ENCODE assay signal across 39 cellular contexts in genomic region chrX:55143621-55144020, GRCh38. TPM values are rescaled to one million over a fixed set of nuclear protein-coding genes. Genes with fewer than 3 reads are reported as not detected.
DNase-seq lines count a peak whose midpoint lies in the region; ATAC-seq, FAIRE-seq and TF ChIP-seq lines count a peak whose summit lies in the region.
"Had no signal": no experiment of that assay in that cellular context is flagged by ENCODE, and none has a peak within 500 bp of the region (broad histone marks: within the 10 kb centered on the region; RNA-seq: fewer than 3 reads in every experiment).

No MANE protein-coding gene starts in this region.

- H3K4me2 ChIP-seq in smooth muscle cell: peak overlapping the region; percentile 75
- no peak overlapping the region for H3K4me2 ChIP-seq in GM23248 (ENCODE audit: unreplicated experiment)

- 18% methylated on average over 2 of the region's 2 CpGs for WGBS in smooth muscle cell (ENCODE audit: low lambda C conversion rate)
- WGBS in GM23248 (ENCODE audit: low coverage in 1 of 2, low lambda C conversion rate in 2 of 2, missing lambda C conversion rate in 2 of 2), 2 experiments: 59% methylated on average over 2 of the region's 2 CpGs

- H3K27ac Mint-ChIP-seq in HFFc6: peak overlapping the region; percentile 40; the same call in 1 of the 2 replicates
- H3K27ac Mint-ChIP-seq: activated CD8-positive, alpha-beta T cell treated with anti-CD3 and anti-CD28 coated beads, Interleukin-2, amount 10 ng/mL, durations not matched to agents 7 days and 5 days; activated naive CD4-positive, alpha-beta T cell treated with anti-CD3 and anti-CD28 coated beads for 36 hours; stimulated activated memory B cell treated with anti-CD40 and anti-IgM and Interleukin-4, amounts not matched to agents 10 μg/mL and 1 μg/mL and 100 μg/mL, for 72 hours had no signal

- DNase-seq in HFFc6 (no peak), brain microvascular endothelial cell (no peak), kidney tubule cell (ENCODE audit: low spot score) (peak; percentile 58), smooth muscle cell (lab: John Stamatoyannopoulos, UW; ENCODE audit: unreplicated experiment) (no peak), GM23248 (no peak), frontal cortex (ENCODE audit: low spot score in 2 of 2) (no peak)
- DNase-seq: activated CD4-positive, alpha-beta T cell treated with anti-CD3 and anti-CD28 coated beads for 4 hours; activated CD8-positive, alpha-beta T cell treated with anti-CD3 and anti-CD28 coated beads, Interleukin-2, amount 10 ng/mL, durations not matched to agents 7 days and 5 days; activated naive CD4-positive, alpha-beta T cell treated with anti-CD3 and anti-CD28 coated beads for 36 hours; adrenal gland; DMS79 treated with DMSO at 0.1 percent for 48 hours; effector CD8-positive, alpha-beta T cell; HCEC 1CT; KG1; naive thymus-derived CD8-positive, alpha-beta T cell; NCI-H1092 treated with DMSO at 0.1 percent for 48 hours; NCI-H187; NCI-H82; Peyer's patch; SIG-M5; substantia nigra; SW 1271; T-helper 9 cell; WERI-Rb-1 had no signal

- in situ Hi-C loops in brain microvascular endothelial cell (cut with HindIII; ENCODE audit: low pct_ligation_motif_present, low sequenced_read_pairs) (no loop called here), GM23248 (cut with MboI) (no loop called here)

- H3K27me3 Mint-ChIP-seq in HFFc6 (ENCODE audit: insufficient read depth): no peaks in the 10 kb centered on the region; the same call in none of the 2 replicates
- H3K27me3 Mint-ChIP-seq: naive thymus-derived CD8-positive, alpha-beta T cell; stimulated activated memory B cell treated with anti-CD40 and anti-IgM and Interleukin-4, amounts not matched to agents 10 μg/mL and 1 μg/mL and 100 μg/mL, for 72 hours had no signal

- H3K79me2 ChIP-seq in smooth muscle cell (ENCODE audit: low read depth): no peaks in the 10 kb centered on the region
- H3K79me2 ChIP-seq in GM23248 (ENCODE audit: insufficient read depth): no peaks in the 10 kb centered on the region

- H3K27ac ChIP-seq in brain microvascular endothelial cell: peak overlapping the region; percentile 27
- H3K27ac ChIP-seq in smooth muscle cell (ENCODE audit: low read depth): peak overlapping the region; percentile 48
- H3K27ac ChIP-seq in GM23248: no peak overlapping the region
- H3K27ac ChIP-seq: adrenal gland, breast epithelium, C4-2B, coronary artery, Peyer's patch, WERI-Rb-1 had no signal

- no peaks in the 10 kb centered on the region for H3K9me2 ChIP-seq in GM23248 (ENCODE audit: insufficient read depth)

- H3K9me3 ChIP-seq in smooth muscle cell (replicated peaks; ENCODE audit: low read depth): no peaks in the 10 kb centered on the region
- no peaks in the 10 kb centered on the region for H3K9me3 ChIP-seq in GM23248 (ENCODE audit: low read depth)
- H3K9me3 ChIP-seq: adrenal gland, breast epithelium had no signal

- H3F3A ChIP-seq in smooth muscle cell (ENCODE audit: low read depth) (no peaks in the 10 kb centered on the region), GM23248 (ENCODE audit: insufficient read depth) (no peaks in the 10 kb centered on the region)

- no peak for ATAC-seq in HG02759 (IDR thresholded peaks at IDR 0.05; ENCODE audit: unreplicated experiment)
- ATAC-seq in HG03342 (IDR thresholded peaks at IDR 0.05; ENCODE audit: unreplicated experiment): no peak
- ATAC-seq: activated CD8-positive, alpha-beta T cell treated with anti-CD3 and anti-CD28 coated beads, Interleukin-2, amount 10 ng/mL, durations not matched to agents 7 days and 5 days; naive thymus-derived CD8-positive, alpha-beta T cell; stimulated activated memory B cell treated with anti-CD40 and anti-IgM and Interleukin-4, amounts not matched to agents 10 μg/mL and 1 μg/mL and 100 μg/mL, for 72 hours had no signal

- H3K9ac ChIP-seq in smooth muscle cell (ENCODE audit: low read depth): no peak overlapping the region
- no peak overlapping the region for H3K9ac ChIP-seq in GM23248

- H3K4me1 ChIP-seq in smooth muscle cell (ENCODE audit: low read depth) (no peaks in the 10 kb centered on the region), GM23248 (ENCODE audit: insufficient read depth) (no peaks in the 10 kb centered on the region)
- H3K4me1 ChIP-seq: adrenal gland, breast epithelium, Peyer's patch had no signal

- TF ChIP-seq CTCF in HFFc6 (IDR thresholded peaks at IDR 0.05) (no peak), brain microvascular endothelial cell (IDR thresholded peaks at IDR 0.05; ENCODE audit: low read depth, low read length, missing control alignments) (no peak), smooth muscle cell (IDR thresholded peaks at IDR 0.05; ENCODE audit: borderline replicate concordance, insufficient read depth, poor library complexity, severe bottlenecking) (no peak)

- no peaks in the 10 kb centered on the region for H3K36me3 ChIP-seq in brain microvascular endothelial cell (replicated peaks)
- no peaks in the 10 kb centered on the region for H3K36me3 ChIP-seq in smooth muscle cell (ENCODE audit: low read depth)
- no peaks in the 10 kb centered on the region for H3K36me3 ChIP-seq in GM23248 (ENCODE audit: low read depth)
- H3K36me3 ChIP-seq: adrenal gland, breast epithelium, Peyer's patch, WERI-Rb-1 had no signal

- H3K36me3 Mint-ChIP-seq in HFFc6 (ENCODE audit: low read depth): no peaks in the 10 kb centered on the region

- no peak overlapping the region for H3K4me3 Mint-ChIP-seq in HFFc6
- H3K4me3 Mint-ChIP-seq: activated CD8-positive, alpha-beta T cell treated with anti-CD3 and anti-CD28 coated beads, Interleukin-2, amount 10 ng/mL, durations not matched to agents 7 days and 5 days; activated naive CD4-positive, alpha-beta T cell treated with anti-CD3 and anti-CD28 coated beads for 36 hours; naive thymus-derived CD8-positive, alpha-beta T cell; stimulated activated memory B cell treated with anti-CD40 and anti-IgM and Interleukin-4, amounts not matched to agents 10 μg/mL and 1 μg/mL and 100 μg/mL, for 72 hours had no signal

- H3K9me3 Mint-ChIP-seq in HFFc6: no peaks in the 10 kb centered on the region
- H3K9me3 Mint-ChIP-seq: activated naive CD4-positive, alpha-beta T cell treated with anti-CD3 and anti-CD28 coated beads for 36 hours; naive thymus-derived CD8-positive, alpha-beta T cell; stimulated activated memory B cell treated with anti-CD40 and anti-IgM and Interleukin-4, amounts not matched to agents 10 μg/mL and 1 μg/mL and 100 μg/mL, for 72 hours had no signal

- H3K27me3 ChIP-seq in brain microvascular endothelial cell (replicated peaks) (no peaks in the 10 kb centered on the region), smooth muscle cell (ENCODE audit: low read depth) (no peaks in the 10 kb centered on the region), GM23248 (replicated peaks; ENCODE audit: insufficient read depth) (no peaks in the 10 kb centered on the region)
- H3K27me3 ChIP-seq: Peyer's patch had no signal

- peaks cover 16% of the 10 kb centered on the region for H3K4me1 Mint-ChIP-seq in HFFc6 (ENCODE audit: low read depth)
- H3K4me1 Mint-ChIP-seq: naive thymus-derived CD8-positive, alpha-beta T cell; stimulated activated memory B cell treated with anti-CD40 and anti-IgM and Interleukin-4, amounts not matched to agents 10 μg/mL and 1 μg/mL and 100 μg/mL, for 72 hours had no signal

- peak overlapping the region; percentile 60 for H2AFZ ChIP-seq in smooth muscle cell (ENCODE audit: low read depth)
- H2AFZ ChIP-seq in GM23248: no peak overlapping the region

- no peaks in the 10 kb centered on the region for H4K20me1 ChIP-seq in smooth muscle cell (ENCODE audit: low read depth)
- no peaks in the 10 kb centered on the region for H4K20me1 ChIP-seq in GM23248 (ENCODE audit: insufficient read depth)

- FAIRE-seq in frontal cortex (lab: Jason Lieb, UNC): no peak
- FAIRE-seq: keratinocyte had no signal

- H3K4me3 ChIP-seq in brain microvascular endothelial cell (ENCODE audit: low read depth, low read length) (no peak overlapping the region), smooth muscle cell (peak overlapping the region; percentile 33), GM23248 (no peak overlapping the region)
- H3K4me3 ChIP-seq: adrenal gland, breast epithelium, coronary artery, Peyer's patch had no signal

RNA-seq across cellular contexts. Expression of gene PAGE2, which starts 54.8 kb away (rescaled TPM):
- under 1 TPM in 1 of 6 experiments, not detected in 5; 0.82 TPM for total RNA-seq in HFFc6 (2021; fragmentation: NEBNext Ultra II Directional; extraction: Animal tissue kit (Norgen Biotek cat#: 25700))
- not detected in 2 replicates for total RNA-seq in smooth muscle cell
- polyA plus RNA-seq in smooth muscle cell: not detected in 2 replicates
- total RNA-seq in GM23248 (2014; rRNA removed; shearing (Covaris generic)): not detected in 2 replicates
- polyA plus RNA-seq in GM23248 (2016; fragmentation: Nextera tagmentation; extraction: Ambion mirVana): not detected in 2 replicates
- not detected for total RNA-seq in frontal cortex
- total RNA-seq: activated CD8-positive, alpha-beta T cell treated with anti-CD3 and anti-CD28 coated beads, Interleukin-2, amount 10 ng/mL, durations not matched to agents 7 days and 5 days; activated naive CD4-positive, alpha-beta T cell treated with anti-CD3 and anti-CD28 coated beads for 36 hours; adrenal gland; breast epithelium; epithelial cell of proximal tubule; HT-29; liver; MCF 10A; mononuclear cell; naive thymus-derived CD8-positive, alpha-beta T cell; NCI-H460; osteoblast; Peyer's patch; ureter had no signal
- polyA plus RNA-seq: adrenal gland; keratinocyte; liver; naive thymus-derived CD8-positive, alpha-beta T cell had no signal
